Comparison of ENCODE assay signal across 30 cellular contexts in the genomic region with DNA sequence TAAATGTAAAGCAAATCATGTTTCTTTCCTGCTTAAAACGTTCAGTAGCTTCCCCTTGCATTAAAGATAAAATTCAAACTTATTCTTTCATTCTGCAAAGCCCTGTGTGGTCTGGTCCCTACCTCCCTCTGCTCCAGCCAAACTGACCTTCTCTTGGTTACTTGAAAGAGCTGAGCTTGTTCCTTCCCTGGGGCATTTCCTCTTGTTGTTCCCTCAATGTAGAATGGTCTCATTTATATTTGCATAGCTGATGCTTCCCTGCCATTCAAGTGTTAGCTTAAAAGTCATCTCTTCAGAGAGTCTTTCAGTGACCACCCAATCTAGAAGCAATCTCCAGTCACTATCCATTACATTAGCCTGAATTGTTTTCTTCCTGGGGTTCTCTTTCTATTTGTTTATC.
"Had no signal": no experiment of that assay in that cellular context is flagged by ENCODE, and none has a peak within 500 bp of the region (broad histone marks: within the 10 kb centered on the region; RNA-seq: fewer than 3 reads in every experiment).

No MANE protein-coding gene starts in this region.

- H3K9me3 ChIP-seq: ascending aorta, MG63, SJCRH30 had no signal

- H3K4me3 ChIP-seq: ascending aorta, cardiac muscle cell, MG63, SJCRH30, SK-N-MC had no signal

- H3K36me3 Mint-ChIP-seq: activated CD4-positive, alpha-beta memory T cell treated with anti-CD3 and anti-CD28 coated beads for 36 hours; activated CD8-positive, alpha-beta memory T cell treated with anti-CD3 and anti-CD28 coated beads, Interleukin-2, amount 10 ng/mL, durations not matched to agents 7 days and 5 days; activated naive CD4-positive, alpha-beta T cell treated with anti-CD3 and anti-CD28 coated beads, Interleukin-2, amount 10 ng/mL, durations not matched to agents 7 days and 5 days; activated naive CD8-positive, alpha-beta T cell had no signal

- H3K4me3 Mint-ChIP-seq: activated CD4-positive, alpha-beta memory T cell treated with anti-CD3 and anti-CD28 coated beads for 36 hours; activated CD4-positive, alpha-beta T cell treated with anti-CD3 and anti-CD28 coated beads for 36 hours; activated CD4-positive, alpha-beta T cell treated with anti-CD3 and anti-CD28 coated beads, Interleukin-2, amount 10 ng/mL, durations not matched to agents 7 days and 5 days; activated CD8-positive, alpha-beta memory T cell treated with anti-CD3 and anti-CD28 coated beads, Interleukin-2, amount 10 ng/mL, durations not matched to agents 7 days and 5 days; activated naive CD4-positive, alpha-beta T cell treated with anti-CD3 and anti-CD28 coated beads, Interleukin-2, amount 10 ng/mL, durations not matched to agents 7 days and 5 days; activated naive CD8-positive, alpha-beta T cell; central memory CD8-positive, alpha-beta T cell had no signal

- ATAC-seq: activated CD4-positive, alpha-beta T cell treated with anti-CD3 and anti-CD28 coated beads for 36 hours; activated CD8-positive, alpha-beta memory T cell treated with anti-CD3 and anti-CD28 coated beads, Interleukin-2, amount 10 ng/mL, durations not matched to agents 7 days and 5 days had no signal

- H3K27me3 Mint-ChIP-seq: activated CD4-positive, alpha-beta memory T cell treated with anti-CD3 and anti-CD28 coated beads for 36 hours; activated CD4-positive, alpha-beta T cell treated with anti-CD3 and anti-CD28 coated beads for 36 hours; activated CD4-positive, alpha-beta T cell treated with anti-CD3 and anti-CD28 coated beads, Interleukin-2, amount 10 ng/mL, durations not matched to agents 7 days and 5 days; activated CD8-positive, alpha-beta memory T cell treated with anti-CD3 and anti-CD28 coated beads, Interleukin-2, amount 10 ng/mL, durations not matched to agents 7 days and 5 days; activated naive CD4-positive, alpha-beta T cell treated with anti-CD3 and anti-CD28 coated beads, Interleukin-2, amount 10 ng/mL, durations not matched to agents 7 days and 5 days; activated naive CD8-positive, alpha-beta T cell; central memory CD8-positive, alpha-beta T cell had no signal

- H3K4me1 Mint-ChIP-seq: activated CD4-positive, alpha-beta T cell treated with anti-CD3 and anti-CD28 coated beads for 36 hours; activated CD4-positive, alpha-beta T cell treated with anti-CD3 and anti-CD28 coated beads, Interleukin-2, amount 10 ng/mL, durations not matched to agents 7 days and 5 days; activated CD8-positive, alpha-beta memory T cell treated with anti-CD3 and anti-CD28 coated beads, Interleukin-2, amount 10 ng/mL, durations not matched to agents 7 days and 5 days; activated naive CD4-positive, alpha-beta T cell treated with anti-CD3 and anti-CD28 coated beads, Interleukin-2, amount 10 ng/mL, durations not matched to agents 7 days and 5 days; central memory CD8-positive, alpha-beta T cell had no signal

- H3K4me1 ChIP-seq: ascending aorta, SJCRH30 had no signal

- DNase-seq: activated CD4-positive, alpha-beta memory T cell treated with anti-CD3 and anti-CD28 coated beads for 36 hours; activated CD4-positive, alpha-beta T cell treated with anti-CD3 and anti-CD28 coated beads for 36 hours; activated CD4-positive, alpha-beta T cell treated with anti-CD3 and anti-CD28 coated beads, Interleukin-2, amount 10 ng/mL, durations not matched to agents 7 days and 5 days; activated CD8-positive, alpha-beta memory T cell treated with anti-CD3 and anti-CD28 coated beads for 24 hours; activated CD8-positive, alpha-beta memory T cell treated with anti-CD3 and anti-CD28 coated beads, Interleukin-2, amount 10 ng/mL, durations not matched to agents 7 days and 5 days; activated CD8-positive, alpha-beta memory T cell treated with anti-CD3 and anti-CD28 coated beads, Interleukin-2, amount 50 U/mL, for 48 hours; activated effector memory CD4-positive, alpha-beta T cell treated with Interleukin-2 at 50 U/mL for 16 hours; activated naive CD4-positive, alpha-beta T cell treated with anti-CD3 and anti-CD28 coated beads, Interleukin-2, amount 10 ng/mL, durations not matched to agents 7 days and 5 days; activated T-cell treated with anti-CD3 and anti-CD28 coated beads, Interleukin-2, amount 50 U/mL, for 48 hours; amniotic stem cell; Kasumi-1; KG1; MG63; NCI-H1048; NCI-H1105 treated with DMSO at 0.1 percent for 48 hours; NCI-H1436; NCI-H1694; NCI-H1930; NCI-H2081 treated with DMSO at 0.1 percent for 48 hours; NCI-H345; NCI-H524 treated with DMSO at 0.1 percent for 48 hours; SHP77; SJCRH30; T1000; WERI-Rb-1 had no signal

- H3K27ac ChIP-seq: ascending aorta, cardiac muscle cell, SJCRH30, SK-N-MC, WERI-Rb-1 had no signal

- H3K36me3 ChIP-seq: ascending aorta, cardiac muscle cell, MG63, SJCRH30, WERI-Rb-1 had no signal

- H3K27ac Mint-ChIP-seq: activated CD4-positive, alpha-beta memory T cell treated with anti-CD3 and anti-CD28 coated beads for 36 hours; activated CD4-positive, alpha-beta T cell treated with anti-CD3 and anti-CD28 coated beads for 36 hours; activated CD4-positive, alpha-beta T cell treated with anti-CD3 and anti-CD28 coated beads, Interleukin-2, amount 10 ng/mL, durations not matched to agents 7 days and 5 days; activated CD8-positive, alpha-beta memory T cell treated with anti-CD3 and anti-CD28 coated beads, Interleukin-2, amount 10 ng/mL, durations not matched to agents 7 days and 5 days; activated naive CD4-positive, alpha-beta T cell treated with anti-CD3 and anti-CD28 coated beads, Interleukin-2, amount 10 ng/mL, durations not matched to agents 7 days and 5 days; activated naive CD8-positive, alpha-beta T cell had no signal

- H3K27me3 ChIP-seq: ascending aorta, cardiac muscle cell, MG63, SJCRH30 had no signal
